13 cellular contexts compared by ENCODE assay signal in genomic region chr2:69718338-69718965, GRCh38.
"Had no signal": no experiment of that assay in that cellular context is flagged by ENCODE, and none has a peak within 500 bp of the region (broad histone marks: within the 10 kb centered on the region; RNA-seq: fewer than 3 reads in every experiment).

No MANE protein-coding gene starts in this region.

- DNase-seq: activated B cell treated with CpG ODN at 0.5 μM for 24 hours; activated CD4-positive, alpha-beta T cell treated with anti-CD3 and anti-CD28 coated beads, Interleukin-2, amount 50 U/mL, for 1 hour; activated effector memory CD4-positive, alpha-beta T cell treated with anti-CD3 and anti-CD28 coated beads, Interleukin-2, amount 50 U/mL, for 16 hours; amniotic stem cell; brain microvascular endothelial cell; gastrocnemius medialis; left ventricle myocardium superior; stimulated activated CD4-positive, alpha-beta T cell treated with anti-CD3 and anti-CD28 coated beads, Interleukin-4, amount 100 ng/mL, for 1 hour; stimulated activated naive CD8-positive, alpha-beta T cell treated with anti-CD3 and anti-CD28 coated beads, Interleukin-15, amount 100 ng/mL, for 72 hours; testis had no signal

- H3K4me2 ChIP-seq: neural progenitor cell had no signal

- ATAC-seq: activated naive CD4-positive, alpha-beta T cell treated with anti-CD3 and anti-CD28 coated beads, Interleukin-2, amount 50 U/mL, for 72 hours; gastrocnemius medialis; left ventricle myocardium superior; stimulated activated naive CD8-positive, alpha-beta T cell treated with anti-CD3 and anti-CD28 coated beads, Interleukin-15, amount 100 ng/mL, for 72 hours had no signal

- H3K36me3 ChIP-seq: brain microvascular endothelial cell, gastrocnemius medialis, neural progenitor cell had no signal

- H3K4me3 ChIP-seq: gastrocnemius medialis, neural progenitor cell, testis had no signal

- H3K9me3 ChIP-seq: gastrocnemius medialis, testis had no signal

- H3K27me3 ChIP-seq: brain microvascular endothelial cell, gastrocnemius medialis, neural progenitor cell, testis had no signal

- H3K4me1 ChIP-seq: gastrocnemius medialis, testis had no signal

- H3K27ac ChIP-seq: brain microvascular endothelial cell, gastrocnemius medialis, neural progenitor cell, parathyroid adenoma, testis had no signal

- H3K9ac ChIP-seq: neural progenitor cell, parathyroid adenoma had no signal
